ENCODE assay signal across 1 cellular context in genomic region chr20:38260025-38260377, GRCh38.
TF ChIP-seq lines count a peak whose summit lies in the region.

No MANE protein-coding gene starts in this region.

TF ChIP-seq in HepG2, 621 proteins besides CTCF, POLR2A, EP300 and RAD21:
- peak; percentile 27; the same call in 1 of the 2 replicates for TF ChIP-seq EZH2 (conservative IDR thresholded peaks at IDR 0.05; ENCODE audit: low read depth, low read length)
- no peak for TF ChIP-seq NR0B2 (CRISPR knock-in tag; IDR thresholded peaks at IDR 0.05)
- TF ChIP-seq ZNF446 (CRISPR knock-in tag; IDR thresholded peaks at IDR 0.05): no peak
- no peak for TF ChIP-seq ZBTB20 (CRISPR knock-in tag; IDR thresholded peaks at IDR 0.05; ENCODE audit: borderline replicate concordance, low read depth)
- TF ChIP-seq RXRA (CRISPR knock-in tag; IDR thresholded peaks at IDR 0.05): 0 out of 2 replicates have a peak, but pooled peaks have one; percentile 38
- no peak for TF ChIP-seq ZNF605 (CRISPR knock-in tag; IDR thresholded peaks at IDR 0.05)
- 0 out of 2 replicates have a peak, but pooled peaks have one; percentile 49 for TF ChIP-seq ZNF572 (CRISPR knock-in tag; IDR thresholded peaks at IDR 0.05)
- no peak for TF ChIP-seq ATF1 (CRISPR knock-in tag; IDR thresholded peaks at IDR 0.05)
- TF ChIP-seq THAP9 (CRISPR knock-in tag; IDR thresholded peaks at IDR 0.05; ENCODE audit: borderline replicate concordance): 0 out of 2 replicates have a peak, but pooled peaks have one; percentile 20
- no peak for TF ChIP-seq CREBL2 (CRISPR knock-in tag; IDR thresholded peaks at IDR 0.05; ENCODE audit: borderline replicate concordance)
- TF ChIP-seq LBX2 (CRISPR knock-in tag; IDR thresholded peaks at IDR 0.05; ENCODE audit: borderline replicate concordance): no peak
- TF ChIP-seq LCORL (IDR thresholded peaks at IDR 0.05): no peak
- TF ChIP-seq LCORL (CRISPR knock-in tag; IDR thresholded peaks at IDR 0.05): peak; percentile 47; the same call in 1 of the 2 replicates
- TF ChIP-seq ZNF362 (CRISPR knock-in tag; IDR thresholded peaks at IDR 0.05; ENCODE audit: borderline replicate concordance): no peak
- TF ChIP-seq ZXDC (CRISPR knock-in tag; IDR thresholded peaks at IDR 0.05): no peak
- 0 out of 2 replicates have a peak, but pooled peaks have one; percentile 26 for TF ChIP-seq NCOA1 (CRISPR knock-in tag; IDR thresholded peaks at IDR 0.05)
- TF ChIP-seq ZSCAN20 (CRISPR knock-in tag; IDR thresholded peaks at IDR 0.05; ENCODE audit: borderline replicate concordance): no peak
- TF ChIP-seq DNMT3B (CRISPR knock-in tag; conservative IDR thresholded peaks at IDR 0.05): no peak
- no peak for TF ChIP-seq ZBTB33 (CRISPR knock-in tag; IDR thresholded peaks at IDR 0.05)
- no peak for TF ChIP-seq CBFB (CRISPR knock-in tag; IDR thresholded peaks at IDR 0.05)
- TF ChIP-seq ZNF101 (CRISPR knock-in tag; IDR thresholded peaks at IDR 0.05; ENCODE audit: borderline replicate concordance, low read depth): no peak
- peak; percentile 46; the same call in 1 of the 2 replicates for TF ChIP-seq PATZ1 (CRISPR knock-in tag; IDR thresholded peaks at IDR 0.05)
- no peak for TF ChIP-seq YY1 (IDR thresholded peaks at IDR 0.05; ENCODE audit: insufficient read depth, insufficient replicate concordance, low read depth, low read length)
- no peak for TF ChIP-seq IKZF5 (CRISPR knock-in tag; IDR thresholded peaks at IDR 0.05)
- TF ChIP-seq ZBTB1 (CRISPR knock-in tag; IDR thresholded peaks at IDR 0.05; ENCODE audit: borderline replicate concordance): no peak
- TF ChIP-seq ZNF232 (CRISPR knock-in tag; IDR thresholded peaks at IDR 0.05; ENCODE audit: borderline replicate concordance): no peak
- TF ChIP-seq PRDM15 (CRISPR knock-in tag; IDR thresholded peaks at IDR 0.05): no peak
- TF ChIP-seq NRL (CRISPR knock-in tag; IDR thresholded peaks at IDR 0.05; ENCODE audit: borderline replicate concordance): 0 out of 2 replicates have a peak, but pooled peaks have one; percentile 43
- TF ChIP-seq FOXA1 (IDR thresholded peaks at IDR 0.05): no peak
- 0 out of 2 replicates have a peak, but pooled peaks have one; percentile 14 for TF ChIP-seq FOXA1 (CRISPR knock-in tag; IDR thresholded peaks at IDR 0.05)
- no peak for TF ChIP-seq ARNT (IDR thresholded peaks at IDR 0.05)
